ENCODE assay signal across 2 cellular contexts in the genomic region with DNA sequence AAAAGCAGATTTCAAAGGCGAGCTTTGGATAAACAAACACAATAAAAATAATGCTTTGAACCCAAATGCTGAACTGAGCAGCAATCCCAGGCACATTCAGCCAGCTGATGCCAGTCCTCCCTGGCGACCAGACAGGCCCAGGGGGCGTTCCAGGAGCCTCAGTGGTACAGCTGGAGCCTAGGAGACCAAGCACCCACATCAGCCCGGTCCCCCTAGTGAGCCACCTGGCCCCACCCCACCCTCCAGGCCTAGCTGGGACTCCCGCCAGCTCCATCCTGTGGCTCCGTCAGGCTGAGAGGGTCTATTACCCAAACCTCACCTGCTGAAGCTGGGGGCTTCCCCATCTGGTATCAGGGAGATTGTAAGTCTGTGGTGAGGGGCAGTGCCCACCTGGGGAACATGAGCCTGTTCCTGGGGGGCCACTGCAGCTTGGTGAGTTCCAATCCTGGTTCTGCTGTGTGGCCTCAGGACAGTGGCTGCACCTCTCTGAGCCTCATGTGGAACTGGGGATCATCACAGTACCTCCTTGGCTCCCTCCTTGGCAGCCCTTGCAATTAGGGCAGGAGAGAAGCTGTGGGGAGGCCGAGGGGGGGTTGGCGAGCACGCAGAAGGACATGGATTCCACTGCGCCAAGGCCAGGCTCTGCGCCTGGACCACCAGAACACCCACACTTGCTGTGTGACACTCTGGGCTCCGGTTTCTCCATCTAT.
TF ChIP-seq lines count a peak whose summit lies in the region.

No MANE protein-coding gene starts in this region.

TF ChIP-seq in HCT116, 20 proteins besides CTCF, POLR2A, EP300 and RAD21:
- TF ChIP-seq CEBPB (IDR thresholded peaks at IDR 0.05; ENCODE audit: low read depth) (no peak), CBX3 (IDR thresholded peaks at IDR 0.05; ENCODE audit: low read depth) (no peak), EZH2phosphoT487 (IDR thresholded peaks at IDR 0.05; ENCODE audit: borderline replicate concordance) (no peak), TCF7L2 (IDR thresholded peaks at IDR 0.05; ENCODE audit: borderline replicate concordance, extremely low read depth, insufficient read depth, insufficient read length) (no peak), JUND (IDR thresholded peaks at IDR 0.05) (no peak), SRF (IDR thresholded peaks at IDR 0.05; ENCODE audit: low read depth) (no peak), YY1 (IDR thresholded peaks at IDR 0.05; ENCODE audit: extremely low read depth, insufficient replicate concordance, low read depth, low read length) (no peak)
- TF ChIP-seq, protein P1, sequence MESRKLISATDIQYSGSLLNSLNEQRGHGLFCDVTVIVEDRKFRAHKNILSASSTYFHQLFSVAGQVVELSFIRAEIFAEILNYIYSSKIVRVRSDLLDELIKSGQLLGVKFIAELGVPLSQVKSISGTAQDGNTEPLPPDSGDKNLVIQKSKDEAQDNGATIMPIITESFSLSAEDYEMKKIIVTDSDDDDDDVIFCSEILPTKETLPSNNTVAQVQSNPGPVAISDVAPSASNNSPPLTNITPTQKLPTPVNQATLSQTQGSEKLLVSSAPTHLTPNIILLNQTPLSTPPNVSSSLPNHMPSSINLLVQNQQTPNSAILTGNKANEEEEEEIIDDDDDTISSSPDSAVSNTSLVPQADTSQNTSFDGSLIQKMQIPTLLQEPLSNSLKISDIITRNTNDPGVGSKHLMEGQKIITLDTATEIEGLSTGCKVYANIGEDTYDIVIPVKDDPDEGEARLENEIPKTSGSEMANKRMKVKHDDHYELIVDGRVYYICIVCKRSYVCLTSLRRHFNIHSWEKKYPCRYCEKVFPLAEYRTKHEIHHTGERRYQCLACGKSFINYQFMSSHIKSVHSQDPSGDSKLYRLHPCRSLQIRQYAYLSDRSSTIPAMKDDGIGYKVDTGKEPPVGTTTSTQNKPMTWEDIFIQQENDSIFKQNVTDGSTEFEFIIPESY (IDR thresholded peaks at IDR 0.05; ENCODE audit: extremely low read depth, insufficient replicate concordance, low read length) = no peak
TF ChIP-seq in HCT116: peak in this region for 0.

TF ChIP-seq in WTC11, 78 proteins besides CTCF, POLR2A, EP300 and RAD21:
- TF ChIP-seq, protein P2, sequence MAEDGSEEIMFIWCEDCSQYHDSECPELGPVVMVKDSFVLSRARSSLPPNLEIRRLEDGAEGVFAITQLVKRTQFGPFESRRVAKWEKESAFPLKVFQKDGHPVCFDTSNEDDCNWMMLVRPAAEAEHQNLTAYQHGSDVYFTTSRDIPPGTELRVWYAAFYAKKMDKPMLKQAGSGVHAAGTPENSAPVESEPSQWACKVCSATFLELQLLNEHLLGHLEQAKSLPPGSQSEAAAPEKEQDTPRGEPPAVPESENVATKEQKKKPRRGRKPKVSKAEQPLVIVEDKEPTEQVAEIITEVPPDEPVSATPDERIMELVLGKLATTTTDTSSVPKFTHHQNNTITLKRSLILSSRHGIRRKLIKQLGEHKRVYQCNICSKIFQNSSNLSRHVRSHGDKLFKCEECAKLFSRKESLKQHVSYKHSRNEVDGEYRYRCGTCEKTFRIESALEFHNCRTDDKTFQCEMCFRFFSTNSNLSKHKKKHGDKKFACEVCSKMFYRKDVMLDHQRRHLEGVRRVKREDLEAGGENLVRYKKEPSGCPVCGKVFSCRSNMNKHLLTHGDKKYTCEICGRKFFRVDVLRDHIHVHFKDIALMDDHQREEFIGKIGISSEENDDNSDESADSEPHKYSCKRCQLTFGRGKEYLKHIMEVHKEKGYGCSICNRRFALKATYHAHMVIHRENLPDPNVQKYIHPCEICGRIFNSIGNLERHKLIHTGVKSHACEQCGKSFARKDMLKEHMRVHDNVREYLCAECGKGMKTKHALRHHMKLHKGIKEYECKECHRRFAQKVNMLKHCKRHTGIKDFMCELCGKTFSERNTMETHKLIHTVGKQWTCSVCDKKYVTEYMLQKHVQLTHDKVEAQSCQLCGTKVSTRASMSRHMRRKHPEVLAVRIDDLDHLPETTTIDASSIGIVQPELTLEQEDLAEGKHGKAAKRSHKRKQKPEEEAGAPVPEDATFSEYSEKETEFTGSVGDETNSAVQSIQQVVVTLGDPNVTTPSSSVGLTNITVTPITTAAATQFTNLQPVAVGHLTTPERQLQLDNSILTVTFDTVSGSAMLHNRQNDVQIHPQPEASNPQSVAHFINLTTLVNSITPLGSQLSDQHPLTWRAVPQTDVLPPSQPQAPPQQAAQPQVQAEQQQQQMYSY (CRISPR knock-in tag; IDR thresholded peaks at IDR 0.05) = no peak
- TF ChIP-seq, protein P3, sequence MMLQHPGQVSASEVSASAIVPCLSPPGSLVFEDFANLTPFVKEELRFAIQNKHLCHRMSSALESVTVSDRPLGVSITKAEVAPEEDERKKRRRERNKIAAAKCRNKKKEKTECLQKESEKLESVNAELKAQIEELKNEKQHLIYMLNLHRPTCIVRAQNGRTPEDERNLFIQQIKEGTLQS (CRISPR knock-in tag; conservative IDR thresholded peaks at IDR 0.05) = no peak
- TF ChIP-seq SP1 (CRISPR knock-in tag; conservative IDR thresholded peaks at IDR 0.05) (no peak), SOX15 (CRISPR knock-in tag; IDR thresholded peaks at IDR 0.05) (no peak), FOXK1 (CRISPR knock-in tag; IDR thresholded peaks at IDR 0.05) (no peak), PRRX2 (CRISPR knock-in tag; IDR thresholded peaks at IDR 0.05) (no peak), ELF4 (CRISPR knock-in tag; IDR thresholded peaks at IDR 0.05; ENCODE audit: low read depth) (no peak), ETV6 (CRISPR knock-in tag; IDR thresholded peaks at IDR 0.05) (no peak), GABPB1 (CRISPR knock-in tag; IDR thresholded peaks at IDR 0.05) (no peak), NR2C2 (CRISPR knock-in tag; IDR thresholded peaks at IDR 0.05) (no peak), NR1H2 (CRISPR knock-in tag; IDR thresholded peaks at IDR 0.05) (no peak)
- TF ChIP-seq, protein P4, sequence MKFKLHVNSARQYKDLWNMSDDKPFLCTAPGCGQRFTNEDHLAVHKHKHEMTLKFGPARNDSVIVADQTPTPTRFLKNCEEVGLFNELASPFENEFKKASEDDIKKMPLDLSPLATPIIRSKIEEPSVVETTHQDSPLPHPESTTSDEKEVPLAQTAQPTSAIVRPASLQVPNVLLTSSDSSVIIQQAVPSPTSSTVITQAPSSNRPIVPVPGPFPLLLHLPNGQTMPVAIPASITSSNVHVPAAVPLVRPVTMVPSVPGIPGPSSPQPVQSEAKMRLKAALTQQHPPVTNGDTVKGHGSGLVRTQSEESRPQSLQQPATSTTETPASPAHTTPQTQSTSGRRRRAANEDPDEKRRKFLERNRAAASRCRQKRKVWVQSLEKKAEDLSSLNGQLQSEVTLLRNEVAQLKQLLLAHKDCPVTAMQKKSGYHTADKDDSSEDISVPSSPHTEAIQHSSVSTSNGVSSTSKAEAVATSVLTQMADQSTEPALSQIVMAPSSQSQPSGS (CRISPR knock-in tag; IDR thresholded peaks at IDR 0.05; ENCODE audit: borderline replicate concordance, low read depth) = no peak
- TF ChIP-seq, protein P5, sequence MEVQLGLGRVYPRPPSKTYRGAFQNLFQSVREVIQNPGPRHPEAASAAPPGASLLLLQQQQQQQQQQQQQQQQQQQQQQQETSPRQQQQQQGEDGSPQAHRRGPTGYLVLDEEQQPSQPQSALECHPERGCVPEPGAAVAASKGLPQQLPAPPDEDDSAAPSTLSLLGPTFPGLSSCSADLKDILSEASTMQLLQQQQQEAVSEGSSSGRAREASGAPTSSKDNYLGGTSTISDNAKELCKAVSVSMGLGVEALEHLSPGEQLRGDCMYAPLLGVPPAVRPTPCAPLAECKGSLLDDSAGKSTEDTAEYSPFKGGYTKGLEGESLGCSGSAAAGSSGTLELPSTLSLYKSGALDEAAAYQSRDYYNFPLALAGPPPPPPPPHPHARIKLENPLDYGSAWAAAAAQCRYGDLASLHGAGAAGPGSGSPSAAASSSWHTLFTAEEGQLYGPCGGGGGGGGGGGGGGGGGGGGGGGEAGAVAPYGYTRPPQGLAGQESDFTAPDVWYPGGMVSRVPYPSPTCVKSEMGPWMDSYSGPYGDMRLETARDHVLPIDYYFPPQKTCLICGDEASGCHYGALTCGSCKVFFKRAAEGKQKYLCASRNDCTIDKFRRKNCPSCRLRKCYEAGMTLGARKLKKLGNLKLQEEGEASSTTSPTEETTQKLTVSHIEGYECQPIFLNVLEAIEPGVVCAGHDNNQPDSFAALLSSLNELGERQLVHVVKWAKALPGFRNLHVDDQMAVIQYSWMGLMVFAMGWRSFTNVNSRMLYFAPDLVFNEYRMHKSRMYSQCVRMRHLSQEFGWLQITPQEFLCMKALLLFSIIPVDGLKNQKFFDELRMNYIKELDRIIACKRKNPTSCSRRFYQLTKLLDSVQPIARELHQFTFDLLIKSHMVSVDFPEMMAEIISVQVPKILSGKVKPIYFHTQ (CRISPR knock-in tag; IDR thresholded peaks at IDR 0.05) = no peak
- TF ChIP-seq, protein P6, sequence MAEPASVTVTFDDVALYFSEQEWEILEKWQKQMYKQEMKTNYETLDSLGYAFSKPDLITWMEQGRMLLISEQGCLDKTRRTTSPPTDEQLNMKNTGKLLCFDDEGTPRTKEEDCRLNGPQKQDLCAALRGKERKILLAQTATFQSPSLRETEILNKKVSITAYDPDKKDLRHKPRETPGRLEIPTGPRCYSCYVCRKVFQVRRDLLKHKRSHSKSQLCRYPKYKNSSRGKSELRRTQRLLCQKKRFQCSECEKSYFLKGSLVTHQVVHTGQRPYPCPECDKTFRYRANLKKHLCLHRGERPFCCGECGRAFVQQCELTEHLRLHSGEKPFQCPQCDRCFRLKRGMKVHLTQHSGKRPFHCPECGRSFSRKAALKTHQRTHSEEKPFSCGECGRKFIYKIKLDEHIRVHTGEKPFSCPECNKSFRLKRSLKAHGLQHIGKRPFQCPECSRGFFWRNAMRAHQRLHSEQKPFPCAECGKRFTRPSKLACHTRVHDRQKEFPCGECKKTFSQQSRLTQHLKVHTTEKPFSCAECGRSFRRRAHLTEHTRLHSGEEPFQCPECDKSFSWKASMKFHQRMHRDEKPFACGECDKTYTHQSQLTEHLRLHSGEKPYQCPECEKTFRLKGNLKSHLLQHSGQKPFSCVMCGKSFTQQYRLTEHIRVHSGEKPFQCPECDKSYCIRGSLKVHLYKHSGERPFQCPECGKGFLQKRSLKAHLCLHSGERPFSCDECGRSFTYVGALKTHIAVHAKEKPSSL (CRISPR knock-in tag; conservative IDR thresholded peaks at IDR 0.05) = no peak
- TF ChIP-seq, protein P7, sequence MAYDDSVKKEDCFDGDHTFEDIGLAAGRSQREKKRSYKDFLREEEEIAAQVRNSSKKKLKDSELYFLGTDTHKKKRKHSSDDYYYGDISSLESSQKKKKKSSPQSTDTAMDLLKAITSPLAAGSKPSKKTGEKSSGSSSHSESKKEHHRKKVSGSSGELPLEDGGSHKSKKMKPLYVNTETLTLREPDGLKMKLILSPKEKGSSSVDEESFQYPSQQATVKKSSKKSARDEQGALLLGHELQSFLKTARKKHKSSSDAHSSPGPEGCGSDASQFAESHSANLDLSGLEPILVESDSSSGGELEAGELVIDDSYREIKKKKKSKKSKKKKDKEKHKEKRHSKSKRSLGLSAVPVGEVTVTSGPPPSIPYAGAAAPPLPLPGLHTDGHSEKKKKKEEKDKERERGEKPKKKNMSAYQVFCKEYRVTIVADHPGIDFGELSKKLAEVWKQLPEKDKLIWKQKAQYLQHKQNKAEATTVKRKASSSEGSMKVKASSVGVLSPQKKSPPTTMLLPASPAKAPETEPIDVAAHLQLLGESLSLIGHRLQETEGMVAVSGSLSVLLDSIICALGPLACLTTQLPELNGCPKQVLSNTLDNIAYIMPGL (CRISPR knock-in tag; IDR thresholded peaks at IDR 0.05) = no peak
- TF ChIP-seq, protein P8, sequence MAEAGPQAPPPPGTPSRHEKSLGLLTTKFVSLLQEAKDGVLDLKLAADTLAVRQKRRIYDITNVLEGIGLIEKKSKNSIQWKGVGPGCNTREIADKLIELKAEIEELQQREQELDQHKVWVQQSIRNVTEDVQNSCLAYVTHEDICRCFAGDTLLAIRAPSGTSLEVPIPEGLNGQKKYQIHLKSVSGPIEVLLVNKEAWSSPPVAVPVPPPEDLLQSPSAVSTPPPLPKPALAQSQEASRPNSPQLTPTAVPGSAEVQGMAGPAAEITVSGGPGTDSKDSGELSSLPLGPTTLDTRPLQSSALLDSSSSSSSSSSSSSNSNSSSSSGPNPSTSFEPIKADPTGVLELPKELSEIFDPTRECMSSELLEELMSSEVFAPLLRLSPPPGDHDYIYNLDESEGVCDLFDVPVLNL (CRISPR knock-in tag; IDR thresholded peaks at IDR 0.05; ENCODE audit: borderline replicate concordance, low read depth) = no peak
- TF ChIP-seq, protein P9, sequence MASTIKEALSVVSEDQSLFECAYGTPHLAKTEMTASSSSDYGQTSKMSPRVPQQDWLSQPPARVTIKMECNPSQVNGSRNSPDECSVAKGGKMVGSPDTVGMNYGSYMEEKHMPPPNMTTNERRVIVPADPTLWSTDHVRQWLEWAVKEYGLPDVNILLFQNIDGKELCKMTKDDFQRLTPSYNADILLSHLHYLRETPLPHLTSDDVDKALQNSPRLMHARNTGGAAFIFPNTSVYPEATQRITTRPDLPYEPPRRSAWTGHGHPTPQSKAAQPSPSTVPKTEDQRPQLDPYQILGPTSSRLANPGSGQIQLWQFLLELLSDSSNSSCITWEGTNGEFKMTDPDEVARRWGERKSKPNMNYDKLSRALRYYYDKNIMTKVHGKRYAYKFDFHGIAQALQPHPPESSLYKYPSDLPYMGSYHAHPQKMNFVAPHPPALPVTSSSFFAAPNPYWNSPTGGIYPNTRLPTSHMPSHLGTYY (CRISPR knock-in tag; IDR thresholded peaks at IDR 0.05) = no peak
